In genomic region chr9:15104826-15105420, GRCh38 we compare ENCODE assay signal across 8 cellular contexts.
A peak's percentile ranks its signal among the peaks of the same experiment; 100 is the strongest.
DNase-seq lines count a peak whose midpoint lies in the region; ATAC-seq and TF ChIP-seq lines count a peak whose summit lies in the region.

No MANE protein-coding gene starts in this region.

- CTCF ChIA-PET in activated CD8-positive, alpha-beta T cell treated with anti-CD3 and anti-CD28 coated beads, Interleukin-2, amount 10 ng/mL, durations not matched to agents 7 days and 5 days (lab: Charles Lee) = interaction anchor here (0.6 to 7.9 kb wide), 5 partner anchors 9 to 351 kb away, joined by 3 to 89 read pairs (median 3); no protein-coding TSS in a partner anchor

- no peaks in the 10 kb centered on the region for H3K9me3 Mint-ChIP-seq in activated CD8-positive, alpha-beta T cell treated with anti-CD3 and anti-CD28 coated beads, Interleukin-2, amount 10 ng/mL, durations not matched to agents 7 days and 5 days (ENCODE audit: insufficient read depth)

- H3K27me3 Mint-ChIP-seq in activated CD8-positive, alpha-beta T cell treated with anti-CD3 and anti-CD28 coated beads, Interleukin-2, amount 10 ng/mL, durations not matched to agents 7 days and 5 days (ENCODE audit: low read depth) = no peaks in the 10 kb centered on the region

- POLR2A ChIA-PET in activated CD8-positive, alpha-beta T cell treated with anti-CD3 and anti-CD28 coated beads, Interleukin-2, amount 10 ng/mL, durations not matched to agents 7 days and 5 days (lab: Charles Lee) = no interaction called here

- H3K27ac Mint-ChIP-seq in activated CD8-positive, alpha-beta T cell treated with anti-CD3 and anti-CD28 coated beads, Interleukin-2, amount 10 ng/mL, durations not matched to agents 7 days and 5 days = no peak overlapping the region

- no peaks in the 10 kb centered on the region for H3K36me3 Mint-ChIP-seq in activated CD8-positive, alpha-beta T cell treated with anti-CD3 and anti-CD28 coated beads, Interleukin-2, amount 10 ng/mL, durations not matched to agents 7 days and 5 days (ENCODE audit: low read depth)

- H3K4me1 Mint-ChIP-seq in activated CD8-positive, alpha-beta T cell treated with anti-CD3 and anti-CD28 coated beads, Interleukin-2, amount 10 ng/mL, durations not matched to agents 7 days and 5 days (ENCODE audit: low read depth) = no peaks in the 10 kb centered on the region

- H3K4me3 ChIP-seq in fibroblast of the aortic adventitia (ENCODE audit: low read depth, low read length) = no peak overlapping the region

- peak; percentile 90 for TF ChIP-seq CTCF in fibroblast of the aortic adventitia (IDR thresholded peaks at IDR 0.05; ENCODE audit: insufficient read depth, low read length)

- H3K4me3 Mint-ChIP-seq in activated CD8-positive, alpha-beta T cell treated with anti-CD3 and anti-CD28 coated beads, Interleukin-2, amount 10 ng/mL, durations not matched to agents 7 days and 5 days = no peak overlapping the region

- DNase-seq in DMS 273 treated with DMSO at 0.1 percent for 48 hours (lab: John Stamatoyannopoulos, UW) = peak; percentile 46
- DNase-seq in NCI-H446 treated with DMSO at 0.1 percent for 48 hours (lab: John Stamatoyannopoulos, UW) = peak; percentile 8
- peak; percentile 57 for DNase-seq in activated CD8-positive, alpha-beta T cell treated with anti-CD3 and anti-CD28 coated beads, Interleukin-2, amount 10 ng/mL, durations not matched to agents 7 days and 5 days
- DNase-seq in fibroblast of the aortic adventitia (ENCODE audit: low read depth) = peak; percentile 52
- peak; percentile 4 for DNase-seq in pulmonary artery endothelial cell (ENCODE audit: low read depth, low spot score)
- no peak for DNase-seq in HuH-7.5 (ENCODE audit: low spot score)

- peak; percentile 89 for ATAC-seq in GM19043 (IDR thresholded peaks at IDR 0.05; ENCODE audit: low read depth, unreplicated experiment)
- peak; percentile 93 for ATAC-seq in HG03095 (IDR thresholded peaks at IDR 0.05; ENCODE audit: unreplicated experiment)
- peak; percentile 67 for ATAC-seq in activated CD8-positive, alpha-beta T cell treated with anti-CD3 and anti-CD28 coated beads, Interleukin-2, amount 10 ng/mL, durations not matched to agents 7 days and 5 days
